Comparison of ENCODE assay signal across 15 cellular contexts in the genomic region with DNA sequence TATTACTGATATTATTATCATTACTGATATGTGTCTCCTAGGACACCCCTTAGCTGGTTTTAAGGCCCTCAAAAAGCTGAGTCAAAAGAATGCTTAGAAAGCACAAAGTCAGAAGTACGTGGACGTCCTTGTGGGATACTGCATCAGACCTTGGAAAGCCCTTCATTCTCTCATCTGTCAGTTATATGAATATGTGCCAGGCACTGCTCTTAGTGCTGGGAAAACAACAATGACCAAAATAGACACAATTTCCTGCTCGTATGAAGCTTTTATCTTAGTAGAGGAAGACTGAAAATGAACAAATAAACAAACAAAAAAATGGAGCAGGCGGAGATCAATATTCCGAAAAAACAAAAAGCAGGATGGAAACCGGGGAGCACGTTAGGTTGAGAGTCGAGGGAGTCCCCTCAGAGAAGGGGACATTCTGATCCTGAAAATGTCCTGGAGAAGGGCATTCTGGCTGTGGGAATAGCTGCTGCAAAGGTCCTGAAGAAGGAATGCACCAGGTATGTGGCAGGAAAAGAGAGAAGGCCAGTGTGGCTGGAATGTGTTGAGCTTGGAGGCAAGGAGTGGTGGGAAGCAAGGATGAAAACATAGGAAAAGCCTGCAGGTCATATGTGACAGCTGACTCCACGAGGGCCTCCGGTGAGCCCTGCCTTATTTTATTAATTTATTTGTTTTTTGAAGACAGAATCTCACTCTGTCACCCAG. TPM values are rescaled to one million over a fixed set of nuclear protein-coding genes. Genes with fewer than 3 reads are reported as not detected.
DNase-seq lines count a peak whose midpoint lies in the region; ATAC-seq and TF ChIP-seq lines count a peak whose summit lies in the region.
"Had no signal": no experiment of that assay in that cellular context is flagged by ENCODE, and none has a peak within 500 bp of the region (broad histone marks: within the 10 kb centered on the region; RNA-seq: fewer than 3 reads in every experiment).

No MANE protein-coding gene starts in this region.

- intact Hi-C loops in left ventricle myocardium inferior (cut with micrococcal nuclease): no loop called here
- intact Hi-C loops in CD4-positive, alpha-beta memory T cell (cut with micrococcal nuclease): no loop called here

- POLR2A ChIA-PET in CD4-positive, alpha-beta memory T cell (lab: Charles Lee; ENCODE audit: partially characterized antibody): interaction anchor here (0.6 kb wide), 1 partner anchor 52 kb away, joined by 3 read pairs; no protein-coding TSS in a partner anchor

- H3K27ac ChIP-seq in BLaER1 treated with 17β-estradiol and CSF1 and Interleukin-3, amounts not matched to agents 10 nM and 100 nM: peak overlapping the region in 5 of 11 experiments; percentile 3 to 31 (median 16); a peak in 2 of 22 replicates
- H3K27ac ChIP-seq in left ventricle myocardium inferior (replicated peaks) (peak overlapping the region; percentile 80), osteoblast (ENCODE audit: low read depth, low read length) (no peak overlapping the region), hepatocyte (no peak overlapping the region)
- no peak overlapping the region for H3K27ac ChIP-seq in CD4-positive, alpha-beta memory T cell (ENCODE audit: low read depth, low read length)
- H3K27ac ChIP-seq: KMS-11 had no signal

- H3K27ac Mint-ChIP-seq in central memory CD8-positive, alpha-beta T cell (ENCODE audit: low read depth): peak overlapping the region; percentile 5
- H3K27ac Mint-ChIP-seq in CD4-positive, alpha-beta memory T cell: peak overlapping the region in 3 of 7 donors; percentile 16 to 68 (median 61)
- H3K27ac Mint-ChIP-seq: activated naive CD8-positive, alpha-beta T cell treated with anti-CD3 and anti-CD28 coated beads, Interleukin-2, amount 50 U/mL, for 24 hours; CD4-positive, alpha-beta T cell had no signal

- H2AFZ ChIP-seq in osteoblast (ENCODE audit: low read length) (peak overlapping the region; percentile 11), hepatocyte (no peak overlapping the region)

- H3K4me3 Mint-ChIP-seq in central memory CD8-positive, alpha-beta T cell: no peak overlapping the region
- no peak overlapping the region for H3K4me3 Mint-ChIP-seq in CD4-positive, alpha-beta memory T cell
- H3K4me3 Mint-ChIP-seq: activated naive CD8-positive, alpha-beta T cell treated with anti-CD3 and anti-CD28 coated beads, Interleukin-2, amount 50 U/mL, for 24 hours; CD4-positive, alpha-beta T cell had no signal

- H3K27me3 ChIP-seq in BLaER1 treated with 17β-estradiol and CSF1 and Interleukin-3, amounts not matched to agents 10 nM and 100 nM: no peaks in the 10 kb centered on the region
- no peaks in the 10 kb centered on the region for H3K27me3 ChIP-seq in left ventricle myocardium inferior (ENCODE audit: low read depth)
- no peaks in the 10 kb centered on the region for H3K27me3 ChIP-seq in osteoblast (ENCODE audit: insufficient read depth, low read length)
- H3K27me3 ChIP-seq in CD4-positive, alpha-beta memory T cell (ENCODE audit: insufficient read depth, low read length): no peaks in the 10 kb centered on the region
- H3K27me3 ChIP-seq in hepatocyte: no peaks in the 10 kb centered on the region

- WGBS in hepatocyte (ENCODE audit: low lambda C conversion rate, missing lambda C conversion rate): 85% methylated on average over 10 of the region's 10 CpGs

- no peaks in the 10 kb centered on the region for H3K9me3 ChIP-seq in BLaER1 treated with 17β-estradiol and CSF1 and Interleukin-3, amounts not matched to agents 10 nM and 100 nM (replicated peaks in 1 of 11)
- no peaks in the 10 kb centered on the region for H3K9me3 ChIP-seq in left ventricle myocardium inferior (replicated peaks)
- H3K9me3 ChIP-seq in osteoblast (ENCODE audit: low read depth, low read length): no peaks in the 10 kb centered on the region
- H3K9me3 ChIP-seq in CD4-positive, alpha-beta memory T cell (ENCODE audit: control insufficient read depth in 1 of 2, low read length in 2 of 2): no peaks in the 10 kb centered on the region
- H3K9me3 ChIP-seq in hepatocyte (ENCODE audit: low read depth): no peaks in the 10 kb centered on the region

- no peaks in the 10 kb centered on the region for H3K79me2 ChIP-seq in osteoblast (ENCODE audit: insufficient read depth, low read length)
- H3K79me2 ChIP-seq in hepatocyte: no peaks in the 10 kb centered on the region

- no peaks in the 10 kb centered on the region for H3K9me3 Mint-ChIP-seq in central memory CD8-positive, alpha-beta T cell
- H3K9me3 Mint-ChIP-seq in CD4-positive, alpha-beta memory T cell: no peaks in the 10 kb centered on the region
- H3K9me3 Mint-ChIP-seq: activated naive CD8-positive, alpha-beta T cell treated with anti-CD3 and anti-CD28 coated beads, Interleukin-2, amount 50 U/mL, for 24 hours; CD4-positive, alpha-beta T cell had no signal

- no peak for DNase-seq in central memory CD8-positive, alpha-beta T cell (ENCODE audit: low spot score in 2 of 2)
- DNase-seq in left ventricle myocardium inferior (no peak), osteoblast (ENCODE audit: insufficient read length, low spot score, missing footprints) (no peak), cortex of kidney (lab: John Stamatoyannopoulos, UW) (no peak), hepatocyte (ENCODE audit: low spot score) (no peak)
- DNase-seq in CD4-positive, alpha-beta memory T cell: no peak
- DNase-seq: activated naive CD8-positive, alpha-beta T cell treated with anti-CD3 and anti-CD28 coated beads, Interleukin-2, amount 50 U/mL, for 24 hours; CD4-positive, alpha-beta T cell; head of caudate nucleus; NCI-H1105; NCI-H82; stimulated activated naive CD4-positive, alpha-beta T cell treated with Interleukin-2 at 50 U/mL for 16 hours had no signal

- peaks cover 20 to 61% (median 53%) of the 10 kb centered on the region in 10 experiments for H3K4me1 ChIP-seq in BLaER1 treated with 17β-estradiol and CSF1 and Interleukin-3, amounts not matched to agents 10 nM and 100 nM
- H3K4me1 ChIP-seq in left ventricle myocardium inferior (peaks cover 53% of the 10 kb centered on the region), osteoblast (ENCODE audit: insufficient read depth, low read length) (peaks cover 8% of the 10 kb centered on the region), hepatocyte (ENCODE audit: insufficient read depth) (no peaks in the 10 kb centered on the region)
- peaks cover 6% of the 10 kb centered on the region for H3K4me1 ChIP-seq in CD4-positive, alpha-beta memory T cell (ENCODE audit: insufficient read depth, low read length)

- H3K9ac ChIP-seq in BLaER1 treated with 17β-estradiol and CSF1 and Interleukin-3, amounts not matched to agents 10 nM and 100 nM: no peak overlapping the region; a peak in 1 of 22 replicates
- H3K9ac ChIP-seq: KMS-11 had no signal

- no peaks in the 10 kb centered on the region for H3K9me2 ChIP-seq in hepatocyte (replicated peaks; ENCODE audit: insufficient read depth)

- H3K27me3 Mint-ChIP-seq in central memory CD8-positive, alpha-beta T cell: no peaks in the 10 kb centered on the region
- H3K27me3 Mint-ChIP-seq in CD4-positive, alpha-beta memory T cell: no peaks in the 10 kb centered on the region
- H3K27me3 Mint-ChIP-seq: CD4-positive, alpha-beta T cell had no signal

- CTCF ChIA-PET in CD4-positive, alpha-beta memory T cell (lab: Charles Lee; ENCODE audit: partially characterized antibody): interaction anchor here (1.0 kb wide), 1 partner anchor 306 kb away, joined by 4 read pairs; no protein-coding TSS in a partner anchor

- ATAC-seq in central memory CD8-positive, alpha-beta T cell (replicated peaks; ENCODE audit: extremely low read depth, poor library complexity, severe bottlenecking): no peak
- no peak for ATAC-seq in GM19328 (IDR thresholded peaks at IDR 0.05; ENCODE audit: unreplicated experiment)
- ATAC-seq: activated naive CD8-positive, alpha-beta T cell treated with anti-CD3 and anti-CD28 coated beads, Interleukin-2, amount 50 U/mL, for 24 hours had no signal

- H3K4me3 ChIP-seq in BLaER1 treated with 17β-estradiol and CSF1 and Interleukin-3, amounts not matched to agents 10 nM and 100 nM: no peak overlapping the region
- H3K4me3 ChIP-seq in left ventricle myocardium inferior (no peak overlapping the region), osteoblast (ENCODE audit: insufficient read depth, low read length) (no peak overlapping the region), hepatocyte (no peak overlapping the region)
- H3K4me3 ChIP-seq in CD4-positive, alpha-beta memory T cell (ENCODE audit: low read length in 2 of 2): no peak overlapping the region

- H3K36me3 Mint-ChIP-seq in central memory CD8-positive, alpha-beta T cell (ENCODE audit: insufficient read depth): peaks cover 3% of the 10 kb centered on the region
- H3K36me3 Mint-ChIP-seq in CD4-positive, alpha-beta memory T cell: no peaks in the 10 kb centered on the region

- peaks cover 14% of the 10 kb centered on the region for H3K4me1 Mint-ChIP-seq in central memory CD8-positive, alpha-beta T cell
- peaks cover 7 to 10% (median 10%) of the 10 kb centered on the region in 4 donors for H3K4me1 Mint-ChIP-seq in CD4-positive, alpha-beta memory T cell

- peak overlapping the region; percentile 21 to 65 (median 54); a peak in 19 of 22 replicates for H3K4me2 ChIP-seq in BLaER1 treated with 17β-estradiol and CSF1 and Interleukin-3, amounts not matched to agents 10 nM and 100 nM
- no peak overlapping the region for H3K4me2 ChIP-seq in osteoblast (ENCODE audit: insufficient read depth, low read length)
- no peak overlapping the region for H3K4me2 ChIP-seq in hepatocyte
- H3K4me2 ChIP-seq: KMS-11 had no signal

- H3K36me3 ChIP-seq in BLaER1 treated with 17β-estradiol and CSF1 and Interleukin-3, amounts not matched to agents 10 nM and 100 nM: no peaks in the 10 kb centered on the region
- H3K36me3 ChIP-seq in left ventricle myocardium inferior (no peaks in the 10 kb centered on the region), osteoblast (ENCODE audit: insufficient read depth, low read length) (no peaks in the 10 kb centered on the region), hepatocyte (replicated peaks; ENCODE audit: insufficient read depth, low read depth) (no peaks in the 10 kb centered on the region)
- H3K36me3 ChIP-seq in CD4-positive, alpha-beta memory T cell (ENCODE audit: insufficient read depth, low read length): no peaks in the 10 kb centered on the region

- TF ChIP-seq CTCF in left ventricle myocardium inferior (IDR thresholded peaks at IDR 0.05; ENCODE audit: borderline replicate concordance): no peak
- no peak for TF ChIP-seq CTCF in osteoblast (IDR thresholded peaks at IDR 0.05; ENCODE audit: extremely low read depth, low read depth, low read length)
- TF ChIP-seq CTCF in hepatocyte (IDR thresholded peaks at IDR 0.05; ENCODE audit: poor library complexity): no peak

- no peaks in the 10 kb centered on the region for H4K20me1 ChIP-seq in BLaER1 treated with 17β-estradiol and CSF1 and Interleukin-3, amounts not matched to agents 10 nM and 100 nM
- H4K20me1 ChIP-seq in osteoblast (ENCODE audit: insufficient read depth, low read length): no peaks in the 10 kb centered on the region
- no peaks in the 10 kb centered on the region for H4K20me1 ChIP-seq in hepatocyte (ENCODE audit: insufficient read depth, poor library complexity, severe bottlenecking)

RNA-seq across cellular contexts. Expression of gene TMEM94, which starts 15.5 kb away (rescaled TPM):
- total RNA-seq in left ventricle myocardium inferior: 38.8 TPM
- total RNA-seq in osteoblast: 33.3 and 38.0 TPM in 2 replicates
- 100 to 1,000 TPM; 109 TPM for total RNA-seq in CD4-positive, alpha-beta memory T cell
- polyA plus RNA-seq in CD4-positive, alpha-beta memory T cell: 10 to 100 TPM in 1 of 2 donors, 1 to 10 TPM in 1; 3.9 to 18.0 TPM
- total RNA-seq in hepatocyte: 18.7 and 53.5 TPM in 2 replicates
- 43.5 and 50.7 TPM in 2 replicates for polyA plus RNA-seq in hepatocyte

RNA-seq across cellular contexts. Expression of gene GRB2, which starts 35.4 kb away (rescaled TPM):
- 42.2 TPM for total RNA-seq in left ventricle myocardium inferior
- 68.8 and 69.0 TPM in 2 replicates for total RNA-seq in osteoblast
- total RNA-seq in CD4-positive, alpha-beta memory T cell: 100 to 1,000 TPM; 131 to 133 TPM
- polyA plus RNA-seq in CD4-positive, alpha-beta memory T cell: 100 to 1,000 TPM; 129 to 155 TPM
- total RNA-seq in hepatocyte: 90.6 and 101 TPM in 2 replicates
- 82.7 and 86.7 TPM in 2 replicates for polyA plus RNA-seq in hepatocyte

Comparison
In these comparisons a context has a peak if more than half of its experiments do, and no peak if none do; other contexts are left out.
1. H3K4me2 ChIP-seq: peak in BLaER1 treated with 17β-estradiol and CSF1 and Interleukin-3, amounts not matched to agents 10 nM and 100 nM (11 of 11); none in osteoblast (single experiment) and hepatocyte (single experiment).